In the genomic region with DNA sequence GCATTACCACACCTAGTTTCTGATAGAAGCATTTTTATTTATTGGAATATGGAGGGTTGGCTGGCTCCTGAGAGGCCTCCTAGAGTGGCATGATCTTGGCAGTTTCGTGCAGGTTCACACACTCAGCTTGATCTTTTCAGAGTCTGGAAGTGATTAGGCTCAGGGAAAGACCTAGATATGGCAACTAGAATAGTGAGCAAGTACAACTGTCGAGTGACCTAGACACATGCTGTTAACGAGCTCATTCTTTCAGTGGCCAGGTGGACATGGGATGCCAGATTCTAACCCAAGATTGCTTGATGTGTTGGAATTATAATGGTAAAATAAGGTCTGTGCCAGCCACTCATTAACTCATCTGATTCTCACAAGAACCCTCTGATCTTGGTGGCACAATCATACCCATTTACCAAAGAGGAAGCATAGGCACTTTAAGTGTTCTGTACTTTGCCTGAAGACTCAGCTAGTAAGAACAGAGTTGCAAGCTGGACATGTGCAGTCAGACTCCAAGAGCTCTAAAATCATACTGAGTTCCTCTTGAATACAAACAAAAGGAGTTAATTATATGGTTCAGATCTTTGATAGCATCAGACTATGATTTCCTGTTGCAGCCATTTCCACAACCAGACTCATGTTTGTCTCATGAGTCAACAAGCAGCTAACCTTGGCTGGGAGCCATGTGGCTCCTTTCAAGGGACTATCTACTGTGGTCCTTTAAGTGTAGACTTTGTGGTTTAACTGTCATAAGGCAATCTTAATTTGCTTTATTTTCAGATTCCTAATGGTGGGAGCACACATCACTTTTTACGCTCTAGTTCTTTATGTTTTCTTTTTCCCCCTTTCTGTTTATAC, we compare ENCODE assay signal across 8 cellular contexts.
DNase-seq lines count a peak whose midpoint lies in the region; FAIRE-seq and TF ChIP-seq lines count a peak whose summit lies in the region.

No MANE protein-coding gene starts in this region.

- H3K9me1 ChIP-seq in keratinocyte (ENCODE audit: control insufficient read depth, extremely low read depth, insufficient read depth, low read length): peaks cover 2% of the 10 kb centered on the region

- H3K4me3 ChIP-seq in adrenal gland (no peak overlapping the region), keratinocyte (ENCODE audit: control insufficient read depth in 2 of 3, extremely low read depth in 1 of 3, insufficient read depth in 2 of 3, low read depth in 1 of 3, low read length in 3 of 3) (peak overlapping the region in 1 of 3 experiments; percentile 31), esophagus muscularis mucosa (no peak overlapping the region)

- TF ChIP-seq POLR2A in adrenal gland (IDR thresholded peaks at IDR 0.05) (no peak), esophagus muscularis mucosa (IDR thresholded peaks at IDR 0.05; ENCODE audit: low read depth) (no peak)

- H3K9ac ChIP-seq in keratinocyte (ENCODE audit: control insufficient read depth, extremely low read depth, insufficient read depth, low read length): no peak overlapping the region

- WGBS in adrenal gland, 4 donors: 90 to 92% (median 91%) methylated on average over 4 of the region's 4 CpGs
- WGBS in esophagus muscularis mucosa: 82% methylated on average over 4 of the region's 4 CpGs

- no peak for TF ChIP-seq CTCF in adrenal gland (IDR thresholded peaks at IDR 0.05)
- no peak for TF ChIP-seq CTCF in keratinocyte (optimal IDR thresholded peaks at IDR 0.05 in 1 of 3, IDR thresholded peaks at IDR 0.05 in 1 of 3, conservative IDR thresholded peaks at IDR 0.05 in 1 of 3; ENCODE audit: extremely low read depth in 1 of 3, insufficient read depth in 2 of 3, low read length in 3 of 3)
- no peak for TF ChIP-seq CTCF in esophagus muscularis mucosa (IDR thresholded peaks at IDR 0.05)

- peak overlapping the region; percentile 67 for H3K4me2 ChIP-seq in keratinocyte (ENCODE audit: control insufficient read depth, extremely low read depth, insufficient read depth, low read depth, low read length)

- in situ Hi-C loops in ACHN (cut with HindIII; ENCODE audit: low pct_ligation_motif_present, low pct_unique_long_range_greater_than_20kb, low sequenced_read_pairs): no loop called here
- in situ Hi-C loops in KBM-7 (cut with MboI; ENCODE audit: low pct_unique_long_range_greater_than_20kb, low sequenced_read_pairs): no loop called here

- peaks cover 2% of the 10 kb centered on the region for H3K79me2 ChIP-seq in keratinocyte (ENCODE audit: control insufficient read depth, insufficient read depth, low read length)

- H3K4me1 ChIP-seq in adrenal gland (replicated peaks in 1 of 2) (peaks cover 12 to 21% of the 10 kb centered on the region in 2 donors), keratinocyte (ENCODE audit: control insufficient read depth, extremely low read depth, insufficient read depth, low read length) (peaks cover 20% of the 10 kb centered on the region), esophagus muscularis mucosa (peaks cover 9 to 14% (median 12%) of the 10 kb centered on the region in 4 donors)

- dilution Hi-C loops in keratinocyte (cut with MboI; ENCODE audit: extremely low pct_ligation_motif_present, low sequenced_read_pairs): no loop called here

- intact Hi-C loops in adrenal gland (cut with DNase I): no loop called here
- intact Hi-C loops in esophagus muscularis mucosa (cut with DNase I): no loop called here

- no peak for TF ChIP-seq EP300 in esophagus muscularis mucosa (IDR thresholded peaks at IDR 0.05)

- H3K27ac ChIP-seq in adrenal gland: peak overlapping the region in 3 of 5 donors; percentile 4 to 66 (median 32)
- peak overlapping the region; percentile 51 for H3K27ac ChIP-seq in keratinocyte (ENCODE audit: control insufficient read depth, insufficient read depth, low read length)
- H3K27ac ChIP-seq in esophagus muscularis mucosa (replicated peaks in 1 of 4): peak overlapping the region in 1 of 4 donors; percentile 23

- FAIRE-seq in keratinocyte (lab: Jason Lieb, UNC): peak; percentile 98

- H3K27me3 ChIP-seq in adrenal gland (no peaks in the 10 kb centered on the region), keratinocyte (ENCODE audit: control insufficient read depth, extremely low read depth, insufficient read depth, low read length) (no peaks in the 10 kb centered on the region), esophagus muscularis mucosa (no peaks in the 10 kb centered on the region)

- peak overlapping the region; percentile 26 for H2AFZ ChIP-seq in keratinocyte (ENCODE audit: control insufficient read depth, low read length)

- H3K9me3 ChIP-seq in adrenal gland (replicated peaks in 1 of 3) (no peaks in the 10 kb centered on the region), keratinocyte (ENCODE audit: control insufficient read depth, low read depth, low read length) (no peaks in the 10 kb centered on the region), esophagus muscularis mucosa (no peaks in the 10 kb centered on the region)

- H3K36me3 ChIP-seq in adrenal gland (replicated peaks in 1 of 2): peaks cover 0 to 4% of the 10 kb centered on the region in 2 donors
- H3K36me3 ChIP-seq in keratinocyte (ENCODE audit: control insufficient read depth in 2 of 2, extremely low read depth in 1 of 2, insufficient read depth in 2 of 2, low read length in 2 of 2): peaks cover 2 to 9% of the 10 kb centered on the region in 2 experiments
- H3K36me3 ChIP-seq in esophagus muscularis mucosa: peaks cover 9 to 42% (median 20%) of the 10 kb centered on the region in 4 donors

- no peaks in the 10 kb centered on the region for H4K20me1 ChIP-seq in keratinocyte (ENCODE audit: control insufficient read depth, extremely low read depth, insufficient read depth, low read length)

- DNase-seq in ACHN: peak; percentile 94
- DNase-seq in KBM-7: peak; percentile 90
- DNase-seq in SK-N-DZ (ENCODE audit: low spot score): peak; percentile 16
- peak; percentile 84 to 96 (median 94) for DNase-seq in adrenal gland
- DNase-seq in keratinocyte (ENCODE audit: low read depth, low spot score): peak; percentile 44
- peak; percentile 20 for DNase-seq in stimulated activated CD8-positive, alpha-beta memory T cell treated with anti-CD3 and anti-CD28 coated beads, Interleukin-12 subunit alpha, Interleukin-12 subunit beta, amount 100 ng/mL, for 4 hours (ENCODE audit: low read depth)
- no peak for DNase-seq in putamen (ENCODE audit: low spot score)
- no peak for DNase-seq in esophagus muscularis mucosa (ENCODE audit: extremely low spot score)

Comparison
In these comparisons a context has a peak if more than half of its experiments do, and no peak if none do; other contexts are left out.
1. DNase-seq: peak in ACHN (single experiment), KBM-7 (single experiment), SK-N-DZ (single experiment), adrenal gland (7 of 7), keratinocyte (single experiment) and stimulated activated CD8-positive, alpha-beta memory T cell treated with anti-CD3 and anti-CD28 coated beads, Interleukin-12 subunit alpha, Interleukin-12 subunit beta, amount 100 ng/mL, for 4 hours (single experiment); none in putamen (single experiment) and esophagus muscularis mucosa (single experiment).